ENCODE assay signal across 9 cellular contexts in genomic region chr9:78118742-78119473, GRCh38.
A peak's percentile ranks its signal among the peaks of the same experiment; 100 is the strongest.
DNase-seq lines count a peak whose midpoint lies in the region; ATAC-seq, FAIRE-seq and TF ChIP-seq lines count a peak whose summit lies in the region.
"Had no signal": no experiment of that assay in that cellular context is flagged by ENCODE, and none has a peak within 500 bp of the region (broad histone marks: within the 10 kb centered on the region; RNA-seq: fewer than 3 reads in every experiment).

No MANE protein-coding gene starts in this region.

- no peaks in the 10 kb centered on the region; the same call in none of the 2 replicates for H3K27me3 ChIP-seq in IMR-90 (ENCODE audit: control insufficient read depth, insufficient read depth, low read length)
- H3K27me3 ChIP-seq in bronchial epithelial cell (ENCODE audit: control insufficient read depth, insufficient read depth, low read length): no peaks in the 10 kb centered on the region

- H3K4me2 ChIP-seq in IMR-90 (ENCODE audit: low read depth, low read length): no peak overlapping the region

- no peak overlapping the region for H3K23ac ChIP-seq in IMR-90 (ENCODE audit: low read depth, low read length)

- no peak overlapping the region for H2BK120ac ChIP-seq in IMR-90 (ENCODE audit: low read depth, low read length)

- no peak overlapping the region for H2AK9ac ChIP-seq in IMR-90 (replicated peaks; ENCODE audit: low read depth, low read length, poor library complexity)

- no peak overlapping the region for H3K27ac ChIP-seq in IMR-90 (ENCODE audit: insufficient read depth, low read length)

- peak; percentile 81 for FAIRE-seq in bronchial epithelial cell (lab: Jason Lieb, UNC)
- FAIRE-seq: endothelial cell of umbilical vein had no signal

- ATAC-seq in GM21381 (IDR thresholded peaks at IDR 0.05; ENCODE audit: unreplicated experiment) (peak; percentile 70), IMR-90 (ENCODE audit: low read depth) (0 out of 2 replicates have a peak, but pooled peaks have one; percentile 24)

- H3K14ac ChIP-seq in IMR-90 (replicated peaks; ENCODE audit: low read depth, low read length): no peak overlapping the region

- no peak overlapping the region for H3K4ac ChIP-seq in IMR-90 (ENCODE audit: low read depth, low read length)

- TF ChIP-seq RAD21 in IMR-90 (IDR thresholded peaks at IDR 0.05; ENCODE audit: low read length): no peak

- H3K79me1 ChIP-seq in IMR-90 (ENCODE audit: low read depth in 1 of 2, low read length in 2 of 2): no peaks in the 10 kb centered on the region

- H3K56ac ChIP-seq in IMR-90 (ENCODE audit: extremely low read depth, insufficient read depth, low read length): no peak overlapping the region

- H3K36me3 ChIP-seq in IMR-90 (ENCODE audit: control insufficient read depth, insufficient read depth, low read length) (no peaks in the 10 kb centered on the region), bronchial epithelial cell (ENCODE audit: control insufficient read depth, insufficient read depth, low read length) (no peaks in the 10 kb centered on the region)

- H3K4me3 ChIP-seq in IMR-90 (ENCODE audit: insufficient read depth, low read depth, low read length): no peak overlapping the region
- H3K4me3 ChIP-seq in bronchial epithelial cell (ENCODE audit: low read depth, low read length): no peak overlapping the region

- POLR2A ChIA-PET in IMR-90 (lab: Charles Lee; ENCODE audit: unreplicated experiment): interaction anchor here (0.5 to 0.6 kb wide), 2 partner anchors 13 to 61 kb away, joined by 4 to 5 read pairs; no protein-coding TSS in a partner anchor

- no TSS peak for BruUV-seq in IMR-90 (replicated peaks; lab: Mats Ljungman, UMichigan)

- no peak for TF ChIP-seq POLR2A in IMR-90 (IDR thresholded peaks at IDR 0.05; ENCODE audit: low read depth, low read length)

- dilution Hi-C loops in IMR-90 (cut with HindIII; ENCODE audit: low sequenced_read_pairs, unreplicated experiment): no loop called here

- H4K91ac ChIP-seq in IMR-90 (ENCODE audit: insufficient read depth, low read depth, low read length): no peak overlapping the region

- H4K8ac ChIP-seq in IMR-90 (ENCODE audit: low read depth in 2 of 2, low read length in 2 of 2): no peak overlapping the region

- H4K20me1 ChIP-seq in IMR-90 (ENCODE audit: insufficient read depth, low read length): no peaks in the 10 kb centered on the region

- no peaks in the 10 kb centered on the region for H3K9me1 ChIP-seq in IMR-90 (ENCODE audit: insufficient read depth, low read length)

- WGBS in IMR-90 (ENCODE audit: extremely low coverage in 2 of 2, insufficient read length in 1 of 2), 2 experiments: 40% methylated on average over 1 of the region's 2 CpGs; no CpG with 5 or more reads in 1 of the 2 experiments

- H2AFZ ChIP-seq in IMR-90 (replicated peaks; ENCODE audit: low read length, poor library complexity): no peak overlapping the region

- CTCF ChIA-PET in IMR-90 (lab: Yijun Ruan, JAX): no interaction called here

- in situ Hi-C loops in IMR-90 (cut with MboI; ENCODE audit: low sequenced_read_pairs): no loop called here

- intact Hi-C loops in IMR-90 (cut with micrococcal nuclease): no loop called here

- TF ChIP-seq CTCF in IMR-90 (conservative IDR thresholded peaks at IDR 0.05; ENCODE audit: low read depth, low read length) (no peak), bronchial epithelial cell (IDR thresholded peaks at IDR 0.05; ENCODE audit: insufficient read depth, low read length, severe bottlenecking) (no peak)

- no peaks in the 10 kb centered on the region for H3K4me1 ChIP-seq in IMR-90 (ENCODE audit: control insufficient read depth, insufficient read depth, low read length)

- H4K5ac ChIP-seq in IMR-90 (ENCODE audit: low read depth, low read length): no peak overlapping the region

- H2BK5ac ChIP-seq in IMR-90 (ENCODE audit: low read depth, low read length, poor library complexity, severe bottlenecking): no peak overlapping the region

- no peak overlapping the region for H3K18ac ChIP-seq in IMR-90 (ENCODE audit: low read depth, low read length)

- DNase-seq in EL (peak; percentile 61), IMR-90 (peak; percentile 20), bronchial epithelial cell (ENCODE audit: low read depth) (peak; percentile 95), NCI-H128 (lab: John Stamatoyannopoulos, UW; ENCODE audit: unreplicated experiment) (no peak), UCSD-AML1 (lab: John Stamatoyannopoulos, UW; ENCODE audit: unreplicated experiment) (no peak), 8988T (no peak)
- DNase-seq in stimulated activated naive CD4-positive, alpha-beta T cell treated with Interleukin-2 at 50 U/mL for 16 hours (lab: John Stamatoyannopoulos, UW): no peak

- H2BK15ac ChIP-seq in IMR-90 (ENCODE audit: low read depth, low read length): no peak overlapping the region

- H3K9ac ChIP-seq in IMR-90 (ENCODE audit: low read depth, low read length): no peak overlapping the region

- H3K9me3 ChIP-seq in IMR-90 (ENCODE audit: control insufficient read depth, insufficient read depth, low read length): no peaks in the 10 kb centered on the region

- H2BK20ac ChIP-seq in IMR-90 (ENCODE audit: low read depth, low read length): no peak overlapping the region

- no peak overlapping the region for H2AK5ac ChIP-seq in IMR-90 (ENCODE audit: low read depth, low read length)

TF ChIP-seq in IMR-90, 13 proteins besides CTCF, POLR2A, EP300 and RAD21:
- TF ChIP-seq RFX5 (IDR thresholded peaks at IDR 0.05; ENCODE audit: low read depth, low read length) (no peak), MAZ (IDR thresholded peaks at IDR 0.05; ENCODE audit: borderline replicate concordance, low read depth, low read length) (no peak), FOS (IDR thresholded peaks at IDR 0.05; ENCODE audit: low read depth, low read length) (no peak), CHD1 (IDR thresholded peaks at IDR 0.05; ENCODE audit: low read depth, low read length) (no peak), MXI1 (IDR thresholded peaks at IDR 0.05; ENCODE audit: borderline replicate concordance, low read depth, low read length) (no peak), BHLHE40 (IDR thresholded peaks at IDR 0.05; ENCODE audit: low read depth, low read length) (no peak), CEBPB (IDR thresholded peaks at IDR 0.05; ENCODE audit: low read depth, low read length) (no peak), MAFK (IDR thresholded peaks at IDR 0.05; ENCODE audit: low read depth, low read length) (no peak), RCOR1 (IDR thresholded peaks at IDR 0.05; ENCODE audit: insufficient replicate concordance, low read length) (no peak), NFE2L2 (IDR thresholded peaks at IDR 0.05; ENCODE audit: low read depth, low read length) (no peak), SMC3 (IDR thresholded peaks at IDR 0.05; ENCODE audit: low read depth, low read length) (no peak)
- TF ChIP-seq, protein P1, sequence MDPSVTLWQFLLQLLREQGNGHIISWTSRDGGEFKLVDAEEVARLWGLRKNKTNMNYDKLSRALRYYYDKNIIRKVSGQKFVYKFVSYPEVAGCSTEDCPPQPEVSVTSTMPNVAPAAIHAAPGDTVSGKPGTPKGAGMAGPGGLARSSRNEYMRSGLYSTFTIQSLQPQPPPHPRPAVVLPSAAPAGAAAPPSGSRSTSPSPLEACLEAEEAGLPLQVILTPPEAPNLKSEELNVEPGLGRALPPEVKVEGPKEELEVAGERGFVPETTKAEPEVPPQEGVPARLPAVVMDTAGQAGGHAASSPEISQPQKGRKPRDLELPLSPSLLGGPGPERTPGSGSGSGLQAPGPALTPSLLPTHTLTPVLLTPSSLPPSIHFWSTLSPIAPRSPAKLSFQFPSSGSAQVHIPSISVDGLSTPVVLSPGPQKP (IDR thresholded peaks at IDR 0.05; ENCODE audit: borderline replicate concordance, low read depth, low read length): no peak
- TF ChIP-seq, protein P2, sequence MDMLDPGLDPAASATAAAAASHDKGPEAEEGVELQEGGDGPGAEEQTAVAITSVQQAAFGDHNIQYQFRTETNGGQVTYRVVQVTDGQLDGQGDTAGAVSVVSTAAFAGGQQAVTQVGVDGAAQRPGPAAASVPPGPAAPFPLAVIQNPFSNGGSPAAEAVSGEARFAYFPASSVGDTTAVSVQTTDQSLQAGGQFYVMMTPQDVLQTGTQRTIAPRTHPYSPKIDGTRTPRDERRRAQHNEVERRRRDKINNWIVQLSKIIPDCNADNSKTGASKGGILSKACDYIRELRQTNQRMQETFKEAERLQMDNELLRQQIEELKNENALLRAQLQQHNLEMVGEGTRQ (IDR thresholded peaks at IDR 0.05; ENCODE audit: low read depth, low read length): no peak

Comparison
In these comparisons a context has a peak if more than half of its experiments do, and no peak if none do; other contexts are left out.
1. DNase-seq: peak in EL (single experiment), IMR-90 (single experiment) and bronchial epithelial cell (single experiment); none in NCI-H128 (single experiment), UCSD-AML1 (single experiment), 8988T (single experiment) and stimulated activated naive CD4-positive, alpha-beta T cell treated with Interleukin-2 at 50 U/mL for 16 hours (single experiment).